In genomic region chr16:11833951-11834695, GRCh38 we compare ENCODE assay signal across 1 cellular context.
A peak's percentile ranks its signal among the peaks of the same experiment; 100 is the strongest.
TF ChIP-seq lines count a peak whose summit lies in the region.

No MANE protein-coding gene starts in this region.

TF ChIP-seq in liver, 16 proteins besides CTCF, POLR2A, EP300 and RAD21 (continued from another document):
- TF ChIP-seq JUND (IDR thresholded peaks at IDR 0.05): peak; percentile 86 to 94
- TF ChIP-seq RXRA (IDR thresholded peaks at IDR 0.05): peak; percentile 66 to 90
- TF ChIP-seq FOXA1 (IDR thresholded peaks at IDR 0.05): peak; percentile 88
- peak; percentile 55 for TF ChIP-seq MAX (IDR thresholded peaks at IDR 0.05)
- TF ChIP-seq GABPA (IDR thresholded peaks at IDR 0.05 in 1 of 2, conservative IDR thresholded peaks at IDR 0.05 in 1 of 2): peak in 1 of 2 donors; percentile 53
- peak; percentile 68 for TF ChIP-seq SP1 (IDR thresholded peaks at IDR 0.05)
- TF ChIP-seq FOXA2 (IDR thresholded peaks at IDR 0.05): peak; percentile 98
- peak; percentile 65 for TF ChIP-seq YY1 (IDR thresholded peaks at IDR 0.05)
- TF ChIP-seq NR2F2 (IDR thresholded peaks at IDR 0.05): no peak
- TF ChIP-seq TAF1 (conservative IDR thresholded peaks at IDR 0.05): no peak
